9 cellular contexts compared by ENCODE assay signal in genomic region chr10:70602665-70603438, GRCh38. TPM values are rescaled to one million over a fixed set of nuclear protein-coding genes. Genes with fewer than 3 reads are reported as not detected.
A peak's percentile ranks its signal among the peaks of the same experiment; 100 is the strongest.
DNase-seq lines count a peak whose midpoint lies in the region; ATAC-seq and TF ChIP-seq lines count a peak whose summit lies in the region.
"Had no signal": no experiment of that assay in that cellular context is flagged by ENCODE, and none has a peak within 500 bp of the region (broad histone marks: within the 10 kb centered on the region; RNA-seq: fewer than 3 reads in every experiment).

TSS of gene PRF1 (minus strand) at chr10:70602741. CDS start at chr10:70600902, 1,839 bp downstream.

- no peaks in the 10 kb centered on the region for H4K20me1 ChIP-seq in OCI-LY1 (ENCODE audit: insufficient read depth, low read length)

- ATAC-seq in left colon (peak; percentile 48), HG03342 (IDR thresholded peaks at IDR 0.05; ENCODE audit: unreplicated experiment) (no peak)

- peak within 1 kb of the TSS; percentile 56 for H3K27ac ChIP-seq in OCI-LY1 (ENCODE audit: low read depth, low read length, poor library complexity, severe bottlenecking)

- no peaks in the 10 kb centered on the region for H3K27me3 ChIP-seq in OCI-LY1 (ENCODE audit: insufficient read depth, low read length)

- peaks cover 8% of the 10 kb centered on the region; the same call in 1 of the 2 replicates for H3K79me2 ChIP-seq in OCI-LY1 (ENCODE audit: insufficient read depth, low read length)

- H3K9me3 ChIP-seq in OCI-LY1 (ENCODE audit: low read length): no peaks in the 10 kb centered on the region

- H3K4me1 ChIP-seq in OCI-LY1 (ENCODE audit: insufficient read depth, low read length, severe bottlenecking): peaks cover 64% of the 10 kb centered on the region

- no peaks in the 10 kb centered on the region for H3F3A ChIP-seq in OCI-LY1 (ENCODE audit: insufficient read depth, low read length)

- peak within 1 kb of the TSS; percentile 71 for H3K4me3 ChIP-seq in OCI-LY1 (ENCODE audit: low read depth, low read length, poor library complexity, severe bottlenecking)

- intact Hi-C loops in left colon (cut with DNase I, micrococcal nuclease): no loop called here

- H2AFZ ChIP-seq in OCI-LY1 (ENCODE audit: low read length): no peak within 1 kb of the TSS

- peak within 1 kb of the TSS; percentile 76 for H3K9ac ChIP-seq in OCI-LY1 (ENCODE audit: low read length)

- TF ChIP-seq CTCF in OCI-LY1 (IDR thresholded peaks at IDR 0.05; ENCODE audit: low read length): no peak

- DNase-seq in activated T-cell treated with anti-CD3 and anti-CD28 coated beads for 48 hours (ENCODE audit: low read depth) (peak; percentile 67), left colon (peak; percentile 38 to 52), SKM-1 (lab: John Stamatoyannopoulos, UW; ENCODE audit: unreplicated experiment) (no peak), NCI-H187 treated with DMSO at 0.1 percent for 48 hours (lab: John Stamatoyannopoulos, UW) (no peak), NOMO-1 treated with dmso at 0.1 percent for 144 hours (lab: John Stamatoyannopoulos, UW; ENCODE audit: unreplicated experiment) (no peak)
- DNase-seq in stimulated activated CD8-positive, alpha-beta memory T cell treated with anti-CD3 and anti-CD28 coated beads, Interleukin-4, amount 100 ng/mL, for 1 hour (ENCODE audit: low read depth in 2 of 2, low spot score in 1 of 2): peak; percentile 55 to 69

- peak within 1 kb of the TSS; percentile 85 for H3K4me2 ChIP-seq in OCI-LY1 (ENCODE audit: low read length)

- no peaks in the 10 kb centered on the region for H3K9me2 ChIP-seq in OCI-LY1 (ENCODE audit: low read depth, low read length)

- peaks cover 25% of the 10 kb centered on the region for H3K36me3 ChIP-seq in OCI-LY1 (ENCODE audit: insufficient read depth, low read length)

RNA-seq across cellular contexts. Expression of gene PRF1, which starts in this region (rescaled TPM):
- total RNA-seq in left colon: 1 to 10 TPM; 2.7 to 4.3 TPM
- total RNA-seq: SK-MEL-5 had no signal

Comparison
In these comparisons a context has a peak if more than half of its experiments do, and no peak if none do; other contexts are left out.
1. DNase-seq: peak in activated T-cell treated with anti-CD3 and anti-CD28 coated beads for 48 hours (single experiment), left colon (2 of 2) and stimulated activated CD8-positive, alpha-beta memory T cell treated with anti-CD3 and anti-CD28 coated beads, Interleukin-4, amount 100 ng/mL, for 1 hour (2 of 2); none in SKM-1 (single experiment), NCI-H187 treated with DMSO at 0.1 percent for 48 hours (single experiment) and NOMO-1 treated with dmso at 0.1 percent for 144 hours (single experiment).